In the genomic region with DNA sequence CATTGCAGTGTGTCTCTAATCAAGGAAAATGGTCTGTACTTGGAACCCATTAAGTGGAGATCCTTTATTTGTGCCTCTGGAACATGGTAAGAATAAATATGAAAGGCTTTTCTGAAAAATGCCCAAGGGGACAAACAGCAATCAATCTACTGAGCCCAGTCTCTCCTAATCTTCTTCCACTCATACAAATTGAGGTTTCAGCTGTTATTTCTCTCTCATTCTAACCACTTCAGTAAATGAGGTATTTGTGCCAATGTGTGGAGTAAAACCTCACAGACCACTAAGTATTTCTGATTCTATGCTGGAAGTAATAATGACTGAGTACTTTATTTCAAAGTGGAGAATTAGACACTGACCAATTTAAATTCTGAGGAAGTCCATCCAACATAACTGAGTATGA, we compare ENCODE assay signal across 19 cellular contexts.
DNase-seq lines count a peak whose midpoint lies in the region; ATAC-seq, FAIRE-seq and TF ChIP-seq lines count a peak whose summit lies in the region.
"Had no signal": no experiment of that assay in that cellular context is flagged by ENCODE, and none has a peak within 500 bp of the region (broad histone marks: within the 10 kb centered on the region; RNA-seq: fewer than 3 reads in every experiment).

No MANE protein-coding gene starts in this region.

- peaks cover 41 to 56% (median 53%) of the 10 kb centered on the region in 3 donors for H3K4me1 Mint-ChIP-seq in CD8-positive, alpha-beta memory T cell

- H2AFZ ChIP-seq in PC-3 (ENCODE audit: low read length): no peak overlapping the region

- no peaks in the 10 kb centered on the region for H3K9me2 ChIP-seq in PC-3 (replicated peaks; ENCODE audit: low read length)

- peak overlapping the region in 6 of 7 donors; percentile 0 to 64 (median 13) for H3K4me3 Mint-ChIP-seq in CD8-positive, alpha-beta memory T cell

- POLR2A ChIA-PET in CD8-positive, alpha-beta memory T cell (lab: Charles Lee): no interaction called here
- POLR2A ChIA-PET in PC-3 (lab: Charles Lee; ENCODE audit: unreplicated experiment): no interaction called here

- no peaks in the 10 kb centered on the region for H4K20me1 ChIP-seq in PC-3 (ENCODE audit: low read length)

- H3K4me1 ChIP-seq in CD8-positive, alpha-beta memory T cell (ENCODE audit: insufficient read depth, low read length): no peaks in the 10 kb centered on the region
- H3K4me1 ChIP-seq in PC-3 (ENCODE audit: insufficient read depth, low read length): peaks cover 22% of the 10 kb centered on the region

- no peaks in the 10 kb centered on the region for H3K9me3 ChIP-seq in CD8-positive, alpha-beta memory T cell (ENCODE audit: low read length)
- H3K9me3 ChIP-seq in PC-3 (ENCODE audit: low read length): no peaks in the 10 kb centered on the region

- H3K27ac ChIP-seq in CD8-positive, alpha-beta memory T cell (ENCODE audit: low read depth, low read length): no peak overlapping the region
- H3K27ac ChIP-seq in PC-3 (ENCODE audit: low read length): peak overlapping the region; percentile 72

- no peak for TF ChIP-seq POLR2A in H54 (IDR thresholded peaks at IDR 0.05; ENCODE audit: low read depth, low read length)

- BruUV-seq in PC-3 (replicated peaks; lab: Mats Ljungman, UMichigan): no TSS peak

- H3K9me3 Mint-ChIP-seq in CD8-positive, alpha-beta memory T cell: no peaks in the 10 kb centered on the region

- peak; percentile 32 for DNase-seq in NCI-H2196 (lab: John Stamatoyannopoulos, UW; ENCODE audit: unreplicated experiment)
- DNase-seq in NCI-H2196 treated with DMSO at 0.1 percent for 48 hours (lab: John Stamatoyannopoulos, UW; ENCODE audit: unreplicated experiment): no peak
- no peak for DNase-seq in CD8-positive, alpha-beta memory T cell
- DNase-seq in PC-3: no peak
- DNase-seq in foreskin melanocyte: peak; percentile 51
- DNase-seq in NCI-H1092 treated with DMSO at 0.1 percent for 48 hours (lab: John Stamatoyannopoulos, UW): no peak
- no peak for DNase-seq in H54 (ENCODE audit: insufficient read length, low spot score)
- no peak for DNase-seq in DMS114 treated with DMSO at 0.1 percent for 48 hours (lab: John Stamatoyannopoulos, UW; ENCODE audit: unreplicated experiment)
- DNase-seq: C1 segment of cervical spinal cord; COR-L47; NCI-H1930; NCI-H2227 treated with DMSO at 0.1 percent for 48 hours; NCI-H524 treated with DMSO at 0.1 percent for 48 hours; NK-92 treated with Interleukin-12 subunit alpha and Interleukin-12 subunit beta, amount 100 ng/mL, for 24 hours; OCI-M1 had no signal

- no peak overlapping the region for H3K4me3 ChIP-seq in CD8-positive, alpha-beta memory T cell (ENCODE audit: low read length)
- no peak overlapping the region for H3K4me3 ChIP-seq in PC-3 (ENCODE audit: low read length)

- CTCF ChIA-PET in CD8-positive, alpha-beta memory T cell (lab: Charles Lee): no interaction called here
- CTCF ChIA-PET in PC-3 (lab: Charles Lee): no interaction called here

- H3K27me3 Mint-ChIP-seq in CD8-positive, alpha-beta memory T cell: no peaks in the 10 kb centered on the region

- no peaks in the 10 kb centered on the region for H3K36me3 Mint-ChIP-seq in CD8-positive, alpha-beta memory T cell

- H3K9ac ChIP-seq in PC-3 (ENCODE audit: low read length): peak overlapping the region; percentile 46

- H3K27me3 ChIP-seq in CD8-positive, alpha-beta memory T cell (ENCODE audit: insufficient read depth, low read length, poor library complexity, severe bottlenecking): no peaks in the 10 kb centered on the region
- H3K27me3 ChIP-seq in PC-3 (ENCODE audit: low read length): no peaks in the 10 kb centered on the region

- intact Hi-C loops in PC-3 (cut with micrococcal nuclease): loop anchor here (10.0 kb wide), 1 partner anchor 142 kb away; no protein-coding TSS in a partner anchor

- no peak for TF ChIP-seq CTCF in PC-3 (conservative IDR thresholded peaks at IDR 0.05; ENCODE audit: low read depth, low read length)

- H3K79me2 ChIP-seq in PC-3 (ENCODE audit: low read length): no peaks in the 10 kb centered on the region

- H3K36me3 ChIP-seq in CD8-positive, alpha-beta memory T cell (ENCODE audit: insufficient read depth, low read length): no peaks in the 10 kb centered on the region
- H3K36me3 ChIP-seq in PC-3 (ENCODE audit: low read depth, low read length): no peaks in the 10 kb centered on the region

- no peak for FAIRE-seq in H54 (lab: Jason Lieb, UNC)
- FAIRE-seq: A204.1, GM12891, HTR-8/SVneo had no signal

- peak overlapping the region in 6 of 8 donors; percentile 3 to 84 (median 65) for H3K27ac Mint-ChIP-seq in CD8-positive, alpha-beta memory T cell

- no peak for ATAC-seq in PC-3
- ATAC-seq: HCT116 had no signal

- H3F3A ChIP-seq in PC-3 (ENCODE audit: low read length, unreplicated experiment): peaks cover 6% of the 10 kb centered on the region

- peak overlapping the region; percentile 52 for H3K4me2 ChIP-seq in PC-3 (ENCODE audit: low read length)

Comparison
In these comparisons a context has a peak if more than half of its experiments do, and no peak if none do; other contexts are left out.
1. DNase-seq: peak in NCI-H2196 (single experiment) and foreskin melanocyte (single experiment); none in NCI-H2196 treated with DMSO at 0.1 percent for 48 hours (single experiment), CD8-positive, alpha-beta memory T cell (0 of 5), PC-3 (single experiment), NCI-H1092 treated with DMSO at 0.1 percent for 48 hours (single experiment), H54 (single experiment) and DMS114 treated with DMSO at 0.1 percent for 48 hours (single experiment).